In the genomic region with DNA sequence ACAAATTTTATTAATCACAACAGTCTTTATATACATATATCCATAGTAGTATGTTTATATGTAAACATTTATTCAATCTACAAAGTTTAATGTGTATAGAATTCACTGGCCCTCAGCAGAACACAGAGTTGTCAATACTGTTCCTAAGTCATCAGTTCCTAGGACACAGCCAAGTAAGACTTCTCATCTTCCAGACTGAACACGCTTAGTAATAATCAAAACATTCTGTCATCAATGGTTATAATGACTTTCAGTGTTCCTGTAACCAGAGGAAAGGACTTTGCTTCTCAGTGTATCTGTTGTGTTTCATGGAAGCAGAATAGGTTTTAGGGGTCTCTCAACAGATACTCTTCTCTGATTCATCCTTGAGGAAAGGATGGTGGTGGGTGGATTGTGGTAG, we compare ENCODE assay signal across 28 cellular contexts.
A peak's percentile ranks its signal among the peaks of the same experiment; 100 is the strongest.
DNase-seq lines count a peak whose midpoint lies in the region; FAIRE-seq and TF ChIP-seq lines count a peak whose summit lies in the region.
"Had no signal": no experiment of that assay in that cellular context is flagged by ENCODE, and none has a peak within 500 bp of the region (broad histone marks: within the 10 kb centered on the region; RNA-seq: fewer than 3 reads in every experiment).

No MANE protein-coding gene starts in this region.

- TF ChIP-seq CTCF in HFFc6 (IDR thresholded peaks at IDR 0.05) (no peak), chondrocyte (IDR thresholded peaks at IDR 0.05) (no peak)

- H3K4me1 Mint-ChIP-seq in HFFc6 (ENCODE audit: low read depth) = peaks cover 43% of the 10 kb centered on the region
- H3K4me1 Mint-ChIP-seq in chondrocyte (ENCODE audit: low read depth) = peaks cover 68% of the 10 kb centered on the region
- H3K4me1 Mint-ChIP-seq: IgD-negative memory B cell had no signal

- H3K9me3 Mint-ChIP-seq in HFFc6 (no peaks in the 10 kb centered on the region), chondrocyte (ENCODE audit: low read depth) (no peaks in the 10 kb centered on the region)
- H3K9me3 Mint-ChIP-seq: activated CD4-positive, alpha-beta T cell treated with anti-CD3 and anti-CD28 coated beads, Interleukin-2, amount 10 ng/mL, durations not matched to agents 7 days and 5 days; effector memory CD8-positive, alpha-beta T cell; IgD-negative memory B cell; naive thymus-derived CD8-positive, alpha-beta T cell; type B pancreatic cell had no signal

- FAIRE-seq in RCC 7860 (lab: Jason Lieb, UNC) = no peak
- FAIRE-seq: GM12891 had no signal

- peak overlapping the region; percentile 68 for H3K27ac Mint-ChIP-seq in HFFc6
- peak overlapping the region; percentile 90 for H3K27ac Mint-ChIP-seq in chondrocyte (ENCODE audit: unreplicated experiment)
- H3K27ac Mint-ChIP-seq: activated CD4-positive, alpha-beta T cell treated with anti-CD3 and anti-CD28 coated beads, Interleukin-2, amount 10 ng/mL, durations not matched to agents 7 days and 5 days; effector memory CD8-positive, alpha-beta T cell; type B pancreatic cell had no signal

- H3K27me3 Mint-ChIP-seq in HFFc6 (ENCODE audit: insufficient read depth) (no peaks in the 10 kb centered on the region), chondrocyte (ENCODE audit: low read depth) (no peaks in the 10 kb centered on the region)
- H3K27me3 Mint-ChIP-seq: activated CD4-positive, alpha-beta T cell treated with anti-CD3 and anti-CD28 coated beads, Interleukin-2, amount 10 ng/mL, durations not matched to agents 7 days and 5 days; effector memory CD8-positive, alpha-beta T cell; IgD-negative memory B cell; naive thymus-derived CD8-positive, alpha-beta T cell; type B pancreatic cell had no signal

- H3K4me3 Mint-ChIP-seq in HFFc6 = no peak overlapping the region
- no peak overlapping the region for H3K4me3 Mint-ChIP-seq in chondrocyte (ENCODE audit: unreplicated experiment)
- H3K4me3 Mint-ChIP-seq: activated CD4-positive, alpha-beta T cell treated with anti-CD3 and anti-CD28 coated beads, Interleukin-2, amount 10 ng/mL, durations not matched to agents 7 days and 5 days; effector memory CD8-positive, alpha-beta T cell; IgD-negative memory B cell; naive thymus-derived CD8-positive, alpha-beta T cell; type B pancreatic cell had no signal

- DNase-seq in HFFc6 = peak; percentile 25
- no peak for DNase-seq in chondrocyte (ENCODE audit: low spot score)
- DNase-seq in kidney glomerular epithelial cell (lab: John Stamatoyannopoulos, UW) = peak; percentile 16
- no peak for DNase-seq in RCC 7860 (ENCODE audit: low spot score)
- DNase-seq in activated CD4-positive, alpha-beta T cell treated with anti-CD3 and anti-CD28 coated beads for 1 hour = no peak
- DNase-seq in T1000 (lab: John Stamatoyannopoulos, UW) = no peak
- no peak for DNase-seq in ureter (ENCODE audit: low spot score)
- DNase-seq: activated CD4-positive, alpha-beta T cell treated with anti-CD3 and anti-CD28 coated beads, Interleukin-2, amount 10 ng/mL, durations not matched to agents 7 days and 5 days; activated naive CD4-positive, alpha-beta T cell; activated T-cell treated with anti-CD3 and anti-CD28 coated beads, Interleukin-2, amount 50 U/mL, for 48 hours; Calu3; colonic mucosa; DND-41; effector memory CD8-positive, alpha-beta T cell; left ventricle myocardium inferior; midbrain; naive thymus-derived CD8-positive, alpha-beta T cell; NCI-H1092 treated with DMSO at 0.1 percent for 48 hours; NCI-H187 treated with DMSO at 0.1 percent for 48 hours; NCI-H524; NK-92 treated with Interleukin-12 subunit alpha and Interleukin-12 subunit beta, amount 100 ng/mL, for 24 hours; PC-9; Right ventricle myocardium superior; substantia nigra; WERI-Rb-1 had no signal

- peaks cover 18% of the 10 kb centered on the region for H3K36me3 Mint-ChIP-seq in HFFc6 (ENCODE audit: low read depth)
- peaks cover 12% of the 10 kb centered on the region for H3K36me3 Mint-ChIP-seq in chondrocyte (ENCODE audit: low read depth)

Comparison
In these comparisons a context has a peak if more than half of its experiments do, and no peak if none do; other contexts are left out.
1. DNase-seq: peak in HFFc6 (single experiment) and kidney glomerular epithelial cell (single experiment); none in chondrocyte (single experiment), RCC 7860 (single experiment), activated CD4-positive, alpha-beta T cell treated with anti-CD3 and anti-CD28 coated beads for 1 hour (single experiment), T1000 (single experiment) and ureter (single experiment).